ENCODE assay signal across 10 cellular contexts in genomic region chr13:42420304-42420703, GRCh38.
DNase-seq lines count a peak whose midpoint lies in the region; ATAC-seq and TF ChIP-seq lines count a peak whose summit lies in the region.
"Had no signal": no experiment of that assay in that cellular context is flagged by ENCODE, and none has a peak within 500 bp of the region (broad histone marks: within the 10 kb centered on the region; RNA-seq: fewer than 3 reads in every experiment).

No MANE protein-coding gene starts in this region.

- H3K27me3 Mint-ChIP-seq in activated T-cell treated with anti-CD3 and anti-CD28 coated beads, Interleukin-2, amount 50 U/mL, for 24 hours = no peaks in the 10 kb centered on the region
- H3K27me3 Mint-ChIP-seq in effector memory CD8-positive, alpha-beta T cell = peaks cover 5 to 6% of the 10 kb centered on the region in 2 donors

- no peaks in the 10 kb centered on the region for H3K9me3 ChIP-seq in left lung

- H3K4me3 ChIP-seq in left lung = no peak overlapping the region
- H3K4me3 ChIP-seq: breast epithelium had no signal

- intact Hi-C loops in left lung (cut with DNase I) = no loop called here

- no peaks in the 10 kb centered on the region for H3K27me3 ChIP-seq in left lung
- H3K27me3 ChIP-seq: breast epithelium had no signal

- H3K4me1 Mint-ChIP-seq in activated T-cell treated with anti-CD3 and anti-CD28 coated beads, Interleukin-2, amount 50 U/mL, for 24 hours (ENCODE audit: low read depth) = peaks cover 40% of the 10 kb centered on the region
- H3K4me1 Mint-ChIP-seq in effector memory CD8-positive, alpha-beta T cell (ENCODE audit: low read depth in 2 of 2) = no peaks in the 10 kb centered on the region

- H3K27ac Mint-ChIP-seq in activated T-cell treated with anti-CD3 and anti-CD28 coated beads, Interleukin-2, amount 50 U/mL, for 24 hours = peak overlapping the region; percentile 27
- no peak overlapping the region for H3K27ac Mint-ChIP-seq in effector memory CD8-positive, alpha-beta T cell

- H3K4me3 Mint-ChIP-seq in activated T-cell treated with anti-CD3 and anti-CD28 coated beads, Interleukin-2, amount 50 U/mL, for 24 hours = no peak overlapping the region
- H3K4me3 Mint-ChIP-seq in effector memory CD8-positive, alpha-beta T cell = no peak overlapping the region

- no peaks in the 10 kb centered on the region for H3K36me3 ChIP-seq in left lung
- H3K36me3 ChIP-seq: breast epithelium had no signal

- peaks cover 2% of the 10 kb centered on the region for H3K9me3 Mint-ChIP-seq in activated T-cell treated with anti-CD3 and anti-CD28 coated beads, Interleukin-2, amount 50 U/mL, for 24 hours
- no peaks in the 10 kb centered on the region for H3K9me3 Mint-ChIP-seq in effector memory CD8-positive, alpha-beta T cell

- ATAC-seq in HG02885 (IDR thresholded peaks at IDR 0.05; ENCODE audit: poor library complexity, unreplicated experiment) = peak; percentile 90
- peak; percentile 85 for ATAC-seq in stimulated activated naive CD8-positive, alpha-beta T cell treated with anti-CD3 and anti-CD28 coated beads, Interleukin-15, Interleukin-2, amounts not matched to agents 100 U/mL and 50 U/mL, for 24 hours
- no peak for ATAC-seq in left lung
- ATAC-seq in effector memory CD8-positive, alpha-beta T cell (replicated peaks) = no peak

- H3K27ac ChIP-seq in left lung = no peak overlapping the region
- H3K27ac ChIP-seq: breast epithelium had no signal

- no peaks in the 10 kb centered on the region for H3K4me1 ChIP-seq in left lung
- H3K4me1 ChIP-seq: breast epithelium had no signal

- DNase-seq in activated T-cell treated with anti-CD3 and anti-CD28 coated beads for 24 hours (ENCODE audit: low read depth) (peak; percentile 38), DMS 273 treated with DMSO at 0.1 percent for 48 hours (lab: John Stamatoyannopoulos, UW) (no peak), left lung (no peak)
- DNase-seq in activated T-cell treated with anti-CD3 and anti-CD28 coated beads, Interleukin-2, amount 50 U/mL, for 1 hour = no peak
- peak; percentile 61 for DNase-seq in activated T-cell treated with anti-CD3 and anti-CD28 coated beads, Interleukin-2, amount 50 U/mL, for 24 hours
- peak; percentile 71 for DNase-seq in stimulated activated naive CD8-positive, alpha-beta T cell treated with anti-CD3 and anti-CD28 coated beads, Interleukin-15, Interleukin-2, amounts not matched to agents 100 U/mL and 50 U/mL, for 24 hours
- DNase-seq in effector memory CD8-positive, alpha-beta T cell = no peak
- DNase-seq: NCI-H510A treated with DMSO at 0.1 percent for 48 hours had no signal

- H3K36me3 Mint-ChIP-seq in activated T-cell treated with anti-CD3 and anti-CD28 coated beads, Interleukin-2, amount 50 U/mL, for 24 hours (ENCODE audit: low read depth) = peaks cover 17% of the 10 kb centered on the region
- H3K36me3 Mint-ChIP-seq in effector memory CD8-positive, alpha-beta T cell (ENCODE audit: insufficient read depth) = no peaks in the 10 kb centered on the region

- TF ChIP-seq CTCF in left lung (IDR thresholded peaks at IDR 0.05) = no peak

Comparison
In these comparisons a context has a peak if more than half of its experiments do, and no peak if none do; other contexts are left out.
1. DNase-seq: peak in activated T-cell treated with anti-CD3 and anti-CD28 coated beads for 24 hours (single experiment), activated T-cell treated with anti-CD3 and anti-CD28 coated beads, Interleukin-2, amount 50 U/mL, for 24 hours (single experiment) and stimulated activated naive CD8-positive, alpha-beta T cell treated with anti-CD3 and anti-CD28 coated beads, Interleukin-15, Interleukin-2, amounts not matched to agents 100 U/mL and 50 U/mL, for 24 hours (single experiment); none in activated T-cell treated with anti-CD3 and anti-CD28 coated beads, Interleukin-2, amount 50 U/mL, for 1 hour (single experiment), DMS 273 treated with DMSO at 0.1 percent for 48 hours (single experiment), left lung (0 of 2) and effector memory CD8-positive, alpha-beta T cell (0 of 3).
2. ATAC-seq: peak in HG02885 (single experiment) and stimulated activated naive CD8-positive, alpha-beta T cell treated with anti-CD3 and anti-CD28 coated beads, Interleukin-15, Interleukin-2, amounts not matched to agents 100 U/mL and 50 U/mL, for 24 hours (single experiment); none in left lung (single experiment) and effector memory CD8-positive, alpha-beta T cell (single experiment).